ENCODE assay signal across 8 cellular contexts in genomic region chr9:42743030-42743813, GRCh38.
DNase-seq lines count a peak whose midpoint lies in the region; ATAC-seq and TF ChIP-seq lines count a peak whose summit lies in the region.
"Not testable (repeated sequence)": the region's sequence is repeated elsewhere in the genome, so short reads cannot be mapped to it uniquely, and the experiment has no call there.

No MANE protein-coding gene starts in this region.

- not testable (repeated sequence) for H3K9ac ChIP-seq in colonic mucosa (ENCODE audit: low read depth in 2 of 2, low read length in 2 of 2)

- not testable (repeated sequence) for H3K36me3 ChIP-seq in colonic mucosa

- ATAC-seq in GM18519 (IDR thresholded peaks at IDR 0.05; ENCODE audit: low FRiP score, unreplicated experiment) = peak; percentile 84

- H3K27me3 ChIP-seq in colonic mucosa = not testable (repeated sequence)

- in situ Hi-C loops in ACHN (cut with HindIII; ENCODE audit: low pct_ligation_motif_present, low pct_unique_long_range_greater_than_20kb, low sequenced_read_pairs) = not testable (repeated sequence)

- H3K27ac ChIP-seq in colonic mucosa = not testable (repeated sequence)

- intact Hi-C loops in colonic mucosa (cut with DNase I) = not testable (repeated sequence)

- DNase-seq in ACHN (peak; percentile 67), HuH-7 (ENCODE audit: low spot score) (peak; percentile 71), NCI-H82 treated with DMSO at 0.1 percent for 48 hours (lab: John Stamatoyannopoulos, UW; ENCODE audit: unreplicated experiment) (peak; percentile 45), colonic mucosa (peak; percentile 68), islet precursor cell (peak; percentile 95), smooth muscle cell of the brain vasculature (ENCODE audit: low read depth, low spot score) (peak; percentile 39)
- DNase-seq in activated CD4-positive, alpha-beta T cell treated with anti-CD3 and anti-CD28 coated beads, Interleukin-2, amount 50 U/mL, for 48 hours = peak; percentile 68 to 69

- not testable (repeated sequence) for H3K4me3 ChIP-seq in colonic mucosa

- not testable (repeated sequence) for H3K4me1 ChIP-seq in colonic mucosa

- H3K9me3 ChIP-seq in colonic mucosa = not testable (repeated sequence)

- TF ChIP-seq CTCF in colonic mucosa (IDR thresholded peaks at IDR 0.05) = peak; percentile 51

Comparison
In these comparisons a context has a peak if more than half of its experiments do, and no peak if none do; other contexts are left out.
1. DNase-seq: peak in every context shown above with its lines; median percentile 95 in islet precursor cell; 71 in HuH-7; 68 in activated CD4-positive, alpha-beta T cell treated with anti-CD3 and anti-CD28 coated beads, Interleukin-2, amount 50 U/mL, for 48 hours; 68 in colonic mucosa; 67 in ACHN; 45 in NCI-H82 treated with DMSO at 0.1 percent for 48 hours; 39 in smooth muscle cell of the brain vasculature.